8 cellular contexts compared by ENCODE assay signal in genomic region chr15:41894791-41895463, GRCh38. TPM values are rescaled to one million over a fixed set of nuclear protein-coding genes. Genes with fewer than 3 reads are reported as not detected.
DNase-seq lines count a peak whose midpoint lies in the region; ATAC-seq lines count a peak whose summit lies in the region.

No MANE protein-coding gene starts in this region.

- H3K4me3 Mint-ChIP-seq in CD4-positive, CD25-positive, alpha-beta regulatory T cell = peak overlapping the region; percentile 68 to 89 (median 82)
- H3K4me3 Mint-ChIP-seq in activated naive CD4-positive, alpha-beta T cell treated with anti-CD3 and anti-CD28 coated beads, Interleukin-2, amount 50 U/mL, for 24 hours = peak overlapping the region; percentile 36

- H3K27me3 ChIP-seq in CD4-positive, CD25-positive, alpha-beta regulatory T cell (ENCODE audit: control insufficient read depth, insufficient read depth, low read length) = no peaks in the 10 kb centered on the region

- DNase-seq in CD4-positive, CD25-positive, alpha-beta regulatory T cell = peak; percentile 74 to 95 (median 84)
- DNase-seq in SW480 (ENCODE audit: low spot score) = peak; percentile 84
- DNase-seq in left ventricle myocardium superior = peak; percentile 89
- peak; percentile 64 for DNase-seq in stimulated activated CD4-positive, alpha-beta T cell treated with anti-CD3 and anti-CD28 coated beads, Interleukin-12 subunit alpha, Interleukin-12 subunit beta, amount 100 ng/mL, for 4 hours
- no peak for DNase-seq in midbrain (lab: John Stamatoyannopoulos, UW)

- H3K27ac ChIP-seq in CD4-positive, CD25-positive, alpha-beta regulatory T cell (ENCODE audit: insufficient read depth, low read length, poor library complexity, severe bottlenecking) = peak overlapping the region; percentile 84

- H3K27ac Mint-ChIP-seq in CD4-positive, CD25-positive, alpha-beta regulatory T cell = peak overlapping the region; percentile 97 to 99 (median 98)
- H3K27ac Mint-ChIP-seq in activated naive CD4-positive, alpha-beta T cell treated with anti-CD3 and anti-CD28 coated beads, Interleukin-2, amount 50 U/mL, for 24 hours = peak overlapping the region; percentile 66

- H3K4me3 ChIP-seq in CD4-positive, CD25-positive, alpha-beta regulatory T cell (ENCODE audit: low read depth, low read length) = no peak overlapping the region

- intact Hi-C loops in left ventricle myocardium superior (cut with micrococcal nuclease) = no loop called here

- peaks cover 6% of the 10 kb centered on the region for H3K36me3 ChIP-seq in CD4-positive, CD25-positive, alpha-beta regulatory T cell (ENCODE audit: control insufficient read depth, insufficient read depth, low read length)

- peak; percentile 99 for ATAC-seq in CD4-positive, CD25-positive, alpha-beta regulatory T cell (ENCODE audit: low read depth in 2 of 2)
- ATAC-seq in GM19395 (IDR thresholded peaks at IDR 0.05; ENCODE audit: unreplicated experiment) (peak; percentile 87), HG03520 (IDR thresholded peaks at IDR 0.05; ENCODE audit: unreplicated experiment) (peak; percentile 91), left ventricle myocardium superior (peak; percentile 80)

- no peaks in the 10 kb centered on the region for H3K9me3 Mint-ChIP-seq in CD4-positive, CD25-positive, alpha-beta regulatory T cell
- no peaks in the 10 kb centered on the region for H3K9me3 Mint-ChIP-seq in activated naive CD4-positive, alpha-beta T cell treated with anti-CD3 and anti-CD28 coated beads, Interleukin-2, amount 50 U/mL, for 24 hours

- H3K9me3 ChIP-seq in CD4-positive, CD25-positive, alpha-beta regulatory T cell (ENCODE audit: control insufficient read depth in 2 of 2, low read length in 2 of 2) = no peaks in the 10 kb centered on the region

- peaks cover 32% of the 10 kb centered on the region for H3K4me1 ChIP-seq in CD4-positive, CD25-positive, alpha-beta regulatory T cell (ENCODE audit: control insufficient read depth, insufficient read depth, low read length, poor library complexity, severe bottlenecking)

- no peaks in the 10 kb centered on the region for H3K36me3 Mint-ChIP-seq in CD4-positive, CD25-positive, alpha-beta regulatory T cell
- H3K36me3 Mint-ChIP-seq in activated naive CD4-positive, alpha-beta T cell treated with anti-CD3 and anti-CD28 coated beads, Interleukin-2, amount 50 U/mL, for 24 hours = no peaks in the 10 kb centered on the region

- H3K4me1 Mint-ChIP-seq in CD4-positive, CD25-positive, alpha-beta regulatory T cell = peaks cover 0 to 58% (median 17%) of the 10 kb centered on the region in 4 donors
- peaks cover 42% of the 10 kb centered on the region for H3K4me1 Mint-ChIP-seq in activated naive CD4-positive, alpha-beta T cell treated with anti-CD3 and anti-CD28 coated beads, Interleukin-2, amount 50 U/mL, for 24 hours

- no peaks in the 10 kb centered on the region for H3K27me3 Mint-ChIP-seq in CD4-positive, CD25-positive, alpha-beta regulatory T cell
- H3K27me3 Mint-ChIP-seq in activated naive CD4-positive, alpha-beta T cell treated with anti-CD3 and anti-CD28 coated beads, Interleukin-2, amount 50 U/mL, for 24 hours = no peaks in the 10 kb centered on the region

RNA-seq across cellular contexts. Expression of gene SPTBN5, which starts 1.1 kb away (rescaled TPM):
- total RNA-seq in CD4-positive, CD25-positive, alpha-beta regulatory T cell = 2.7 TPM
- under 1 TPM in 1 of 4 donors, not detected in 3; 0.26 TPM for polyA plus RNA-seq in CD4-positive, CD25-positive, alpha-beta regulatory T cell
- 3.6 TPM for total RNA-seq in left ventricle myocardium superior

RNA-seq across cellular contexts. Expression of gene PLA2G4B, which starts 56.3 kb away (rescaled TPM):
- total RNA-seq in CD4-positive, CD25-positive, alpha-beta regulatory T cell = 30.1 TPM
- polyA plus RNA-seq in CD4-positive, CD25-positive, alpha-beta regulatory T cell = 1 to 10 TPM in 2 of 4 donors, under 1 TPM in 2; 0.42 to 3.4 (median 1.4) TPM
- 5.7 TPM for total RNA-seq in left ventricle myocardium superior
